Comparison of ENCODE assay signal across 8 cellular contexts in the genomic region with DNA sequence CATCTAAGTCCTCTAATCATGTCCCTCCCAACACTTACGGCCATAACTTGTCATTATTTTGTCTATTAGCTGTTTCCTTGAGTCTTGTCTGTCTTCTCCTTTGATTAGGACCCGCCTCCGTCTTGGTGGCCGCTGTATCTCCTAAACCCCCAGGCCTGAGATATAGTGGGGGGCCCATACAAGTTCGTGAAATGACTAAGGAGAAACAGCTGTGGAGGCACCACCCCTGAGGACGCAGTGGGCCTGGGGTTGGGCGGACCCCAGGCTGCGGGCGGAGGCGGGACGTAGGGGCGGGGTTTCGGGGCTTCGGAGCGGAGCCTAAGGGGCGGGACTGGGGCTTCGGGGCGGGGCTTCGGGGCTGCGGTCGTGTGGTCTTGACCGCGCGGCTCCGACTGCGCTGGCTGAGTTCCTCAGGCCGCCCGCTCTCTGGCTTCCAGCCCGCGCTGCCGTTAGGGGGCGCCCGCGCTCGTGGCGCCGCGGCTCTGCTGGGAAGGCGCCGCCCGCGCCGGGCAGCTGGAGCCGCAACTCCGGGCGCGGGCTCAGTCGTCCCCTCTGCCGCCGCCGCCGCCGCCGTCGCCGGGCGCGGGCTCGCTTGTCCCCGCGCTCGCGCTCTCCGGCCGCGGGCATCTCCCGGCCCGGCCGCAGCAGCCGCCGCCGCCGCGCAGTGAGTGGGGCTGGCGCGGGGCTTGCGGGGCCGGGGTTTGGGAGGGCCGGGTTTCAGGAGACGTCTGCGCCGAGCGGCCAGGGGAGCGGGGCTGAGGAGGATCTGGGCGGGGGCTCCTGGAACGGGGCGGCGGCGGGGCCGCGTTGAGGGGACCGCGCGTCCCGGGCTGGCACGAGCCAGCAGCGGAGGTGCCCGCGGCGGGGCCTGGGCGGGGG. TPM values are rescaled to one million over a fixed set of nuclear protein-coding genes. Genes with fewer than 3 reads are reported as not detected.
DNase-seq lines count a peak whose midpoint lies in the region; ATAC-seq and TF ChIP-seq lines count a peak whose summit lies in the region.

A gene (plus strand): TSS at position 591 of the 879 bp plus-strand sequence. CDS start 6,660 bp downstream, outside the sequence.

- H3K23ac ChIP-seq in trophoblast cell (ENCODE audit: low read length), result no peak within 1 kb of the TSS

- H2AK5ac ChIP-seq in trophoblast cell (ENCODE audit: low read length), result no peak within 1 kb of the TSS

- H3K14ac ChIP-seq in trophoblast cell (ENCODE audit: low read length), result peak within 1 kb of the TSS; percentile 78

- DNase-seq in GM10266 (ENCODE audit: extremely low spot score) (peak; percentile 96), NB4 (ENCODE audit: low read depth) (peak; percentile 94), SKM-1 treated with dmso at 0.1 percent for 144 hours (lab: John Stamatoyannopoulos, UW; ENCODE audit: unreplicated experiment) (peak; percentile 90), cardiac muscle cell (ENCODE audit: low read depth in 1 of 2, low spot score in 1 of 2) (peak; percentile 97 to 98), trophoblast cell (peak; percentile 96 to 98), tibial nerve (ENCODE audit: low spot score in 2 of 2) (peak; percentile 86 to 87)
- peak; percentile 92 for DNase-seq in activated naive CD8-positive, alpha-beta T cell treated with anti-CD3 and anti-CD28 coated beads for 36 hours

- H4K12ac ChIP-seq in trophoblast cell (ENCODE audit: low read depth, low read length), result peak within 1 kb of the TSS; percentile 63

- no peak within 1 kb of the TSS for H2BK12ac ChIP-seq in trophoblast cell (ENCODE audit: low read length)

- TF ChIP-seq EP300 in tibial nerve (IDR thresholded peaks at IDR 0.05), result peak in 1 of 2 donors; percentile 37

- H4K91ac ChIP-seq in trophoblast cell (ENCODE audit: low read depth, low read length), result peak within 1 kb of the TSS; percentile 91

- TF ChIP-seq POLR2A in NB4 (IDR thresholded peaks at IDR 0.05; ENCODE audit: extremely low read depth, insufficient read length) (peak; percentile 25), tibial nerve (IDR thresholded peaks at IDR 0.05) (peak; percentile 45 to 53)

- H3K9ac ChIP-seq in trophoblast cell (ENCODE audit: low read length), result peak within 1 kb of the TSS; percentile 51

- no peaks in the 10 kb centered on the region for H3K9me3 ChIP-seq in cardiac muscle cell (ENCODE audit: low read depth)
- no peaks in the 10 kb centered on the region for H3K9me3 ChIP-seq in trophoblast cell (ENCODE audit: insufficient read depth, low read depth, low read length)
- H3K9me3 ChIP-seq in tibial nerve, result no peaks in the 10 kb centered on the region

- H2BK120ac ChIP-seq in trophoblast cell (ENCODE audit: insufficient read depth, low read length, poor library complexity), result peak within 1 kb of the TSS; percentile 4

- H3K79me1 ChIP-seq in trophoblast cell (ENCODE audit: low read length), result peaks cover 7% of the 10 kb centered on the region

- no CpG with 5 or more reads among the region's 101 CpGs for WGBS in trophoblast cell (ENCODE audit: extremely low coverage, insufficient coverage, insufficient read length)
- WGBS in tibial nerve, 2 donors, result 2 to 3% methylated on average over 7 to 30 of the region's 101 CpGs

- peak within 1 kb of the TSS; percentile 94 for H2AFZ ChIP-seq in trophoblast cell (ENCODE audit: insufficient read depth, low read length, poor library complexity)

- peak within 1 kb of the TSS; percentile 85 for H3K27ac Mint-ChIP-seq in activated naive CD8-positive, alpha-beta T cell treated with anti-CD3 and anti-CD28 coated beads for 36 hours

- H3K4me1 ChIP-seq in cardiac muscle cell (ENCODE audit: low read depth), result peaks cover 11% of the 10 kb centered on the region
- H3K4me1 ChIP-seq in trophoblast cell (ENCODE audit: control insufficient read depth in 1 of 2, insufficient read depth in 2 of 2, low read length in 2 of 2), result peaks cover 6 to 9% of the 10 kb centered on the region in 2 experiments
- peaks cover 3 to 65% (median 38%) of the 10 kb centered on the region in 4 donors for H3K4me1 ChIP-seq in tibial nerve

- H3K4me3 Mint-ChIP-seq in activated naive CD8-positive, alpha-beta T cell treated with anti-CD3 and anti-CD28 coated beads for 36 hours, result peak within 1 kb of the TSS; percentile 95

- H3K4me3 ChIP-seq in NB4 (ENCODE audit: low read depth, low read length) (peak within 1 kb of the TSS; percentile 80), cardiac muscle cell (peak within 1 kb of the TSS; percentile 98), trophoblast cell (ENCODE audit: low read depth, low read length) (peak within 1 kb of the TSS; percentile 85), tibial nerve (peak within 1 kb of the TSS; percentile 65 to 92 (median 74))

- peaks cover 2% of the 10 kb centered on the region for H3K36me3 Mint-ChIP-seq in activated naive CD8-positive, alpha-beta T cell treated with anti-CD3 and anti-CD28 coated beads for 36 hours

- peak within 1 kb of the TSS; percentile 81 for H3K18ac ChIP-seq in trophoblast cell (ENCODE audit: low read length)

- ATAC-seq in HG02571 (IDR thresholded peaks at IDR 0.05; ENCODE audit: unreplicated experiment), result peak; percentile 89

- H3K27ac ChIP-seq in cardiac muscle cell (peak within 1 kb of the TSS; percentile 81), trophoblast cell (ENCODE audit: low read depth, low read length) (peak within 1 kb of the TSS; percentile 62), tibial nerve (peak within 1 kb of the TSS; percentile 69 to 92 (median 86))

- H2BK5ac ChIP-seq in trophoblast cell (ENCODE audit: low read depth, low read length, poor library complexity), result peak within 1 kb of the TSS; percentile 74

- H3K4ac ChIP-seq in trophoblast cell (ENCODE audit: low read depth, low read length), result peak within 1 kb of the TSS; percentile 65

- H3K9me3 Mint-ChIP-seq in activated naive CD8-positive, alpha-beta T cell treated with anti-CD3 and anti-CD28 coated beads for 36 hours, result no peaks in the 10 kb centered on the region

- H3K4me2 ChIP-seq in trophoblast cell (ENCODE audit: low read length), result peak within 1 kb of the TSS; percentile 89

- H3K27me3 ChIP-seq in cardiac muscle cell (no peaks in the 10 kb centered on the region), trophoblast cell (ENCODE audit: insufficient read depth, low read length) (no peaks in the 10 kb centered on the region), tibial nerve (no peaks in the 10 kb centered on the region)

- H4K8ac ChIP-seq in trophoblast cell (ENCODE audit: low read depth, low read length), result peak within 1 kb of the TSS; percentile 88

- peak; percentile 97 for TF ChIP-seq CTCF in GM10266 (IDR thresholded peaks at IDR 0.05; ENCODE audit: control insufficient read depth, insufficient read depth, low read depth, missing control alignments)
- TF ChIP-seq CTCF in NB4 (IDR thresholded peaks at IDR 0.05; ENCODE audit: low read depth, low read length), result peak; percentile 51
- TF ChIP-seq CTCF in cardiac muscle cell (IDR thresholded peaks at IDR 0.05; ENCODE audit: low read depth, low read length), result peak; percentile 51
- TF ChIP-seq CTCF in tibial nerve (IDR thresholded peaks at IDR 0.05), result peak; percentile 79 to 95 (median 93)

- H3K27me3 Mint-ChIP-seq in activated naive CD8-positive, alpha-beta T cell treated with anti-CD3 and anti-CD28 coated beads for 36 hours, result no peaks in the 10 kb centered on the region

- no peaks in the 10 kb centered on the region for H3K36me3 ChIP-seq in cardiac muscle cell
- H3K36me3 ChIP-seq in trophoblast cell (ENCODE audit: control insufficient read depth in 1 of 2, insufficient read depth in 2 of 2, low read length in 2 of 2), result no peaks in the 10 kb centered on the region
- no peaks in the 10 kb centered on the region for H3K36me3 ChIP-seq in tibial nerve

- H3K79me2 ChIP-seq in trophoblast cell (ENCODE audit: control insufficient read depth, insufficient read depth, low read length, poor library complexity), result no peaks in the 10 kb centered on the region

- peaks cover 45% of the 10 kb centered on the region for H3K4me1 Mint-ChIP-seq in activated naive CD8-positive, alpha-beta T cell treated with anti-CD3 and anti-CD28 coated beads for 36 hours

RNA-seq across cellular contexts. Expression of the gene that starts here (rescaled TPM):
- total RNA-seq in activated naive CD8-positive, alpha-beta T cell treated with anti-CD3 and anti-CD28 coated beads for 36 hours, result 1 to 10 TPM; 4.8 to 5.3 TPM
- 15.7 and 17.6 TPM in 2 replicates for total RNA-seq in cardiac muscle cell
- polyA plus RNA-seq in cardiac muscle cell, result 31.0 and 32.1 TPM in 2 replicates
- polyA plus RNA-seq in trophoblast cell (2013), result 8.6 and 9.5 TPM in 2 replicates
- total RNA-seq in tibial nerve, result 10 to 100 TPM; 16.1 to 19.4 (median 17.8) TPM

Comparison
In these comparisons a context has a peak if more than half of its experiments do, and no peak if none do; other contexts are left out.
1. Peak in every context shown above with its lines: DNase-seq, ATAC-seq, H3K4me3 ChIP-seq and H3K27ac ChIP-seq.